22 cellular contexts compared by ENCODE assay signal in genomic region chr5:932151-932627, GRCh38. TPM values are rescaled to one million over a fixed set of nuclear protein-coding genes. Genes with fewer than 3 reads are reported as not detected.
DNase-seq lines count a peak whose midpoint lies in the region; ATAC-seq and TF ChIP-seq lines count a peak whose summit lies in the region.
"Had no signal": no experiment of that assay in that cellular context is flagged by ENCODE, and none has a peak within 500 bp of the region (broad histone marks: within the 10 kb centered on the region; RNA-seq: fewer than 3 reads in every experiment).

No MANE protein-coding gene starts in this region.

- 89 to 94% methylated on average over 8 of the region's 8 CpGs for WGBS in heart right ventricle, 2 donors
- WGBS in esophagus squamous epithelium, 2 donors = 59 to 81% methylated on average over 2 to 6 of the region's 8 CpGs
- 84 to 85% methylated on average over 8 of the region's 8 CpGs for WGBS in aorta, 2 donors

- no peak for DNase-seq in heart right ventricle
- no peak for DNase-seq in Right ventricle myocardium superior
- DNase-seq in esophagus squamous epithelium (lab: John Stamatoyannopoulos, UW) = no peak
- DNase-seq in sciatic nerve (ENCODE audit: low spot score) = peak; percentile 48
- DNase-seq in aorta = peak in 1 of 2 donors; percentile 72
- no peak for DNase-seq in omental fat pad (ENCODE audit: low spot score)
- DNase-seq: activated CD4-positive, alpha-beta T cell treated with anti-CD3 and anti-CD28 coated beads, Interleukin-2, amount 50 U/mL, for 1 hour; effector CD4-positive, alpha-beta T cell; EL; foreskin fibroblast; Karpas-422; left cardiac atrium; MV-4-11; natural killer cell; SK-N-SH had no signal

- H3K4me3 ChIP-seq in heart right ventricle (no peak overlapping the region), esophagus squamous epithelium (no peak overlapping the region), aorta (ENCODE audit: low read length in 2 of 2) (no peak overlapping the region)
- H3K4me3 ChIP-seq: BLaER1 treated with 17β-estradiol and CSF1 and Interleukin-3, amounts not matched to agents 10 nM and 100 nM; pancreas; uterus had no signal

- H3K4me1 ChIP-seq in heart right ventricle = peaks cover 0 to 7% (median 0%) of the 10 kb centered on the region in 9 donors
- H3K4me1 ChIP-seq in esophagus squamous epithelium = peaks cover 0 to 24% (median 4%) of the 10 kb centered on the region in 3 donors
- no peaks in the 10 kb centered on the region for H3K4me1 ChIP-seq in aorta (ENCODE audit: control insufficient read depth in 1 of 2, insufficient read depth in 2 of 2, low read length in 2 of 2)
- H3K4me1 ChIP-seq: pancreas, uterus had no signal

- H3K27me3 ChIP-seq in heart right ventricle (peaks cover 0 to 10% (median 4%) of the 10 kb centered on the region in 7 donors), esophagus squamous epithelium (peaks cover 0 to 70% (median 0%) of the 10 kb centered on the region in 4 donors), aorta (ENCODE audit: control insufficient read depth in 1 of 2, insufficient read depth in 2 of 2, low read length in 1 of 2) (no peaks in the 10 kb centered on the region)
- H3K27me3 ChIP-seq: pancreas, uterus had no signal

- TF ChIP-seq POLR2A in esophagus squamous epithelium (IDR thresholded peaks at IDR 0.05) = no peak

- peak overlapping the region in 9 of 10 donors; percentile 1 to 51 (median 22) for H3K27ac ChIP-seq in heart right ventricle
- H3K27ac ChIP-seq in esophagus squamous epithelium = peak overlapping the region in 3 of 4 donors; percentile 45 to 81 (median 73)
- no peak overlapping the region for H3K27ac ChIP-seq in aorta (ENCODE audit: low read depth in 1 of 2, low read length in 2 of 2)
- H3K27ac ChIP-seq: BLaER1 treated with 17β-estradiol and CSF1 and Interleukin-3, amounts not matched to agents 10 nM and 100 nM; epithelial cell of prostate; pancreas; uterus; VCaP had no signal

- H3K9me3 ChIP-seq in heart right ventricle = no peaks in the 10 kb centered on the region
- no peaks in the 10 kb centered on the region for H3K9me3 ChIP-seq in esophagus squamous epithelium
- H3K9me3 ChIP-seq in aorta (ENCODE audit: control insufficient read depth, low read length) = no peaks in the 10 kb centered on the region
- H3K9me3 ChIP-seq: pancreas, SK-N-SH, uterus had no signal

- H3K36me3 ChIP-seq in heart right ventricle = no peaks in the 10 kb centered on the region
- H3K36me3 ChIP-seq in esophagus squamous epithelium = no peaks in the 10 kb centered on the region
- H3K36me3 ChIP-seq in aorta (ENCODE audit: control insufficient read depth in 1 of 2, insufficient read depth in 2 of 2, low read length in 1 of 2) = no peaks in the 10 kb centered on the region
- H3K36me3 ChIP-seq: BLaER1 treated with 17β-estradiol and CSF1 and Interleukin-3, amounts not matched to agents 10 nM and 100 nM; pancreas; uterus had no signal

- ATAC-seq in heart right ventricle (peak in 3 of 8 donors; percentile 11 to 22 (median 13)), Right ventricle myocardium superior (ENCODE audit: poor library complexity) (no peak), sciatic nerve (peak; percentile 20), aorta (ENCODE audit: low FRiP score) (peak; percentile 24), HG03135 (IDR thresholded peaks at IDR 0.05; ENCODE audit: unreplicated experiment) (no peak), HG02938 (IDR thresholded peaks at IDR 0.05; ENCODE audit: unreplicated experiment) (no peak), omental fat pad (ENCODE audit: low FRiP score) (no peak)
- ATAC-seq: natural killer cell had no signal

- TF ChIP-seq CTCF in heart right ventricle (IDR thresholded peaks at IDR 0.05) = no peak
- TF ChIP-seq CTCF in esophagus squamous epithelium (IDR thresholded peaks at IDR 0.05) = no peak
- no peak for TF ChIP-seq CTCF in omental fat pad (IDR thresholded peaks at IDR 0.05)

- intact Hi-C loops in heart right ventricle (cut with DNase I) (loop anchor here in 3 of 10 donors (5.0 to 10.0 kb wide), 3 partner anchors 223 to 713 kb away; no protein-coding TSS in a partner anchor), Right ventricle myocardium superior (cut with DNase I) (no loop called here), esophagus squamous epithelium (cut with DNase I) (no loop called here), sciatic nerve (cut with DNase I) (no loop called here), aorta (cut with DNase I) (no loop called here)

RNA-seq across cellular contexts. Expression of gene TRIP13, which starts 39.5 kb away (rescaled TPM):
- total RNA-seq in heart right ventricle (1 to 10 TPM in 5 of 10 donors, under 1 TPM in 4, not detected in 1; 0.32 to 2.8 (median 1.2) TPM), Right ventricle myocardium superior (0.48 TPM), esophagus squamous epithelium (10 to 100 TPM in 2 of 4 donors, 1 to 10 TPM in 2; 3.2 to 17.7 (median 9.5) TPM), sciatic nerve (0.89 TPM), aorta (1 to 10 TPM in 1 of 2 donors, under 1 TPM in 1; 0.84 to 1.3 TPM), omental fat pad (1 to 10 TPM in 1 of 4 donors, under 1 TPM in 3; 0.79 to 3.0 (median 0.93) TPM)
- polyA plus RNA-seq in heart right ventricle (under 1 TPM; 0.22 to 0.86 TPM), aorta (1 to 10 TPM in 1 of 2 donors, under 1 TPM in 1; 0.28 to 1.3 TPM)

RNA-seq across cellular contexts. Expression of gene BRD9, which starts 39.6 kb away (rescaled TPM):
- total RNA-seq in heart right ventricle (10 to 100 TPM; 21.4 to 42.6 (median 26.9) TPM), Right ventricle myocardium superior (28.0 TPM), esophagus squamous epithelium (10 to 100 TPM; 16.1 to 35.7 (median 22.3) TPM), sciatic nerve (38.5 TPM), aorta (10 to 100 TPM; 38.2 to 39.7 TPM), omental fat pad (10 to 100 TPM; 24.0 to 53.2 (median 36.7) TPM)
- polyA plus RNA-seq in heart right ventricle (10 to 100 TPM; 16.7 to 23.7 TPM), aorta (10 to 100 TPM; 12.5 to 36.4 TPM)

Comparison
In these comparisons a context has a peak if more than half of its experiments do, and no peak if none do; other contexts are left out.
1. ATAC-seq: peak in sciatic nerve (single experiment) and aorta (single experiment); none in Right ventricle myocardium superior (single experiment), HG03135 (single experiment), HG02938 (single experiment) and omental fat pad (single experiment).
2. H3K27ac ChIP-seq: peak in heart right ventricle (9 of 10) and esophagus squamous epithelium (3 of 4); none in aorta (0 of 2).